In the genomic region with DNA sequence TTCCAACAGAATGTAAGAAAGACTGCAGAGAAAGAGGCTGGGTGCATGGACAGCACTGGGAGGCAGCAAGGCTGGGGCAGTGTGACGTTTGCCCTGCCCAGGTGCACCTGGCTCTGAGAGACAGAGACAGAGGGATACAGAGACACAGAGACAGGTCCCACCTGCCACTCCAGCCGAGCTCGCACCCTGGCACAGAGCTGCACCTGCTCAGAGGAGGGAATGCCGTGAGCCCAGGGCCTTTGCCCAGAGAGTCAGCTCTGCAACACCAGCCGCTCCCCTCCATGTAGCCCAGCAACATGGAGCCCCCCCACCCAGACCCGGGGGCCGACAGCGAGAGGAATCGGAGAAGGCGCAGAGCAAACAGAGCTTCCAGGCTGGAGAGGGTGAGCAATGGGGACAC, we compare ENCODE assay signal across 14 cellular contexts. TPM values are rescaled to one million over a fixed set of nuclear protein-coding genes. Genes with fewer than 3 reads are reported as not detected.
DNase-seq lines count a peak whose midpoint lies in the region; TF ChIP-seq lines count a peak whose summit lies in the region.
"Had no signal": no experiment of that assay in that cellular context is flagged by ENCODE, and none has a peak within 500 bp of the region (broad histone marks: within the 10 kb centered on the region; RNA-seq: fewer than 3 reads in every experiment).

No MANE protein-coding gene starts in this region.

- H3K4me1 ChIP-seq in spleen, result peaks cover 0 to 4% (median 0%) of the 10 kb centered on the region in 6 donors
- H3K4me1 ChIP-seq: A549, BE2C had no signal

- H3K27me3 ChIP-seq in spleen (replicated peaks in 1 of 7), result no peaks in the 10 kb centered on the region
- H3K27me3 ChIP-seq: BE2C had no signal

- H3K9me3 ChIP-seq in spleen, result no peaks in the 10 kb centered on the region
- H3K9me3 ChIP-seq: A549, BE2C had no signal

- no peak overlapping the region for H3K27ac ChIP-seq in spleen
- H3K27ac ChIP-seq: A549, C4-2B, HL-60 had no signal

- TF ChIP-seq CTCF in spleen (IDR thresholded peaks at IDR 0.05 in 8 of 11, conservative IDR thresholded peaks at IDR 0.05 in 3 of 11), result no peak
- no peak for TF ChIP-seq CTCF in GM20000 (IDR thresholded peaks at IDR 0.05; ENCODE audit: extremely low read depth, missing control alignments)

- intact Hi-C loops in spleen (cut with DNase I; ENCODE audit: low total_unique reads), result no loop called here

- no peak overlapping the region for H3K4me3 ChIP-seq in spleen
- H3K4me3 ChIP-seq: A549 had no signal

- no peaks in the 10 kb centered on the region for H3K36me3 ChIP-seq in spleen
- H3K36me3 ChIP-seq: BE2C had no signal

- TF ChIP-seq POLR2A in spleen (IDR thresholded peaks at IDR 0.05), result no peak

- DNase-seq in DMS53 (lab: John Stamatoyannopoulos, UW), result peak; percentile 82
- DNase-seq in DMS53 treated with DMSO at 0.1 percent for 48 hours (lab: John Stamatoyannopoulos, UW; ENCODE audit: unreplicated experiment), result peak; percentile 62
- DNase-seq in SHP77 (lab: John Stamatoyannopoulos, UW), result peak; percentile 63 to 71
- DNase-seq in spleen, result peak; percentile 54
- no peak for DNase-seq in NCI-H2029 treated with DMSO at 0.1 percent for 48 hours (lab: John Stamatoyannopoulos, UW)
- no peak for DNase-seq in GM20000 (ENCODE audit: low spot score)
- DNase-seq in NCI-H2081 treated with DMSO at 0.1 percent for 48 hours (lab: John Stamatoyannopoulos, UW), result no peak
- DNase-seq: BE2C; CD4-positive, alpha-beta memory T cell; DND-41; GDM1 had no signal

- 82 to 93% (median 92%) methylated on average over 8 to 10 of the region's 10 CpGs for WGBS in spleen, 5 donors

RNA-seq across cellular contexts. Expression of gene PROSER2, which starts 35.3 kb away (rescaled TPM):
- 10 to 100 TPM in 4 of 7 donors, 1 to 10 TPM in 3; 5.2 to 15.4 (median 10.8) TPM for total RNA-seq in spleen
- polyA plus RNA-seq in spleen, result 1 to 10 TPM; 1.6 to 3.5 (median 1.6) TPM

RNA-seq across cellular contexts. Expression of gene ECHDC3, which starts 45.7 kb away (rescaled TPM):
- total RNA-seq in spleen, result 10 to 100 TPM; 10.5 to 49.7 (median 21.4) TPM
- polyA plus RNA-seq in spleen, result 10 to 100 TPM in 2 of 3 donors, 1 to 10 TPM in 1; 5.6 to 14.8 (median 12.5) TPM

Comparison
In these comparisons a context has a peak if more than half of its experiments do, and no peak if none do; other contexts are left out.
1. DNase-seq: peak in DMS53 (single experiment), DMS53 treated with DMSO at 0.1 percent for 48 hours (single experiment), SHP77 (2 of 2) and spleen (single experiment); none in NCI-H2029 treated with DMSO at 0.1 percent for 48 hours (single experiment), GM20000 (single experiment) and NCI-H2081 treated with DMSO at 0.1 percent for 48 hours (single experiment).